ENCODE assay signal across 15 cellular contexts in genomic region chr12:105172037-105172436, GRCh38.
DNase-seq lines count a peak whose midpoint lies in the region; ATAC-seq, FAIRE-seq and TF ChIP-seq lines count a peak whose summit lies in the region.
"Had no signal": no experiment of that assay in that cellular context is flagged by ENCODE, and none has a peak within 500 bp of the region (broad histone marks: within the 10 kb centered on the region; RNA-seq: fewer than 3 reads in every experiment).

No MANE protein-coding gene starts in this region.

- intact Hi-C loops in CD4-positive, alpha-beta T cell (cut with DNase I, micrococcal nuclease): no loop called here
- intact Hi-C loops in vagina (cut with DNase I): no loop called here

- FAIRE-seq in H54 (lab: Jason Lieb, UNC): peak; percentile 58

- DNase-seq in CD4-positive, alpha-beta T cell: no peak
- DNase-seq in H54 (ENCODE audit: insufficient read length, low spot score) (no peak), mesothelial cell of epicardium (ENCODE audit: low spot score in 2 of 2, unreplicated experiment in 2 of 2) (no peak), DMS79 (lab: John Stamatoyannopoulos, UW) (no peak), vagina (ENCODE audit: extremely low spot score in 2 of 2) (no peak)
- DNase-seq in activated naive CD8-positive, alpha-beta T cell treated with anti-CD3 and anti-CD28 coated beads, Interleukin-2, amount 50 U/mL, for 24 hours: no peak
- no peak for DNase-seq in activated CD4-positive, alpha-beta T cell treated with anti-CD3 and anti-CD28 coated beads, Interleukin-2, amount 50 U/mL, for 1 hour
- DNase-seq: AML-193; CD4-positive, CD25-positive, alpha-beta regulatory T cell; KBM-7; NCI-H1092; NCI-H1694; NCI-H345; PC-9 had no signal

- no peak for TF ChIP-seq CTCF in CD4-positive, alpha-beta T cell (IDR thresholded peaks at IDR 0.05)
- TF ChIP-seq CTCF in mesothelial cell of epicardium (IDR thresholded peaks at IDR 0.05; ENCODE audit: unreplicated experiment) (peak; percentile 21), vagina (IDR thresholded peaks at IDR 0.05) (no peak)

- no peaks in the 10 kb centered on the region for H3K4me1 Mint-ChIP-seq in CD4-positive, alpha-beta T cell (ENCODE audit: low read depth)
- peaks cover 2% of the 10 kb centered on the region for H3K4me1 Mint-ChIP-seq in activated naive CD8-positive, alpha-beta T cell treated with anti-CD3 and anti-CD28 coated beads, Interleukin-2, amount 50 U/mL, for 24 hours
- no peaks in the 10 kb centered on the region for H3K4me1 Mint-ChIP-seq in mesothelial cell of epicardium

- no peaks in the 10 kb centered on the region for H3K4me1 ChIP-seq in vagina

- H3K27ac ChIP-seq in CD4-positive, alpha-beta T cell (ENCODE audit: low read depth, low read length): no peak overlapping the region
- no peak overlapping the region for H3K27ac ChIP-seq in vagina
- H3K27ac ChIP-seq: HL-60, PC-9 had no signal

- peaks cover 0 to 47% of the 10 kb centered on the region in 2 donors for H3K36me3 ChIP-seq in vagina

- H3K36me3 Mint-ChIP-seq in CD4-positive, alpha-beta T cell (ENCODE audit: low read depth): peaks cover 79% of the 10 kb centered on the region
- H3K36me3 Mint-ChIP-seq in activated naive CD8-positive, alpha-beta T cell treated with anti-CD3 and anti-CD28 coated beads, Interleukin-2, amount 50 U/mL, for 24 hours (ENCODE audit: low read depth): peaks cover 21% of the 10 kb centered on the region
- H3K36me3 Mint-ChIP-seq in mesothelial cell of epicardium: peaks cover 27% of the 10 kb centered on the region

- H3K4me3 Mint-ChIP-seq in CD4-positive, alpha-beta T cell: no peak overlapping the region
- no peak overlapping the region for H3K4me3 Mint-ChIP-seq in activated naive CD8-positive, alpha-beta T cell treated with anti-CD3 and anti-CD28 coated beads, Interleukin-2, amount 50 U/mL, for 24 hours
- H3K4me3 Mint-ChIP-seq in mesothelial cell of epicardium: no peak overlapping the region
- H3K4me3 Mint-ChIP-seq: CD4-positive, CD25-positive, alpha-beta regulatory T cell had no signal

- CTCF ChIA-PET in CD4-positive, alpha-beta T cell (lab: Charles Lee): no interaction called here

- H3K27ac Mint-ChIP-seq in CD4-positive, alpha-beta T cell: peak overlapping the region; percentile 78
- peak overlapping the region; percentile 40 for H3K27ac Mint-ChIP-seq in activated naive CD8-positive, alpha-beta T cell treated with anti-CD3 and anti-CD28 coated beads, Interleukin-2, amount 50 U/mL, for 24 hours
- no peak overlapping the region for H3K27ac Mint-ChIP-seq in mesothelial cell of epicardium

- H3K9me3 Mint-ChIP-seq in CD4-positive, alpha-beta T cell: no peaks in the 10 kb centered on the region
- H3K9me3 Mint-ChIP-seq in activated naive CD8-positive, alpha-beta T cell treated with anti-CD3 and anti-CD28 coated beads, Interleukin-2, amount 50 U/mL, for 24 hours: no peaks in the 10 kb centered on the region
- no peaks in the 10 kb centered on the region for H3K9me3 Mint-ChIP-seq in mesothelial cell of epicardium
- H3K9me3 Mint-ChIP-seq: CD4-positive, CD25-positive, alpha-beta regulatory T cell had no signal

- no peak for ATAC-seq in CD4-positive, alpha-beta T cell (ENCODE audit: poor library complexity)
- no peak for ATAC-seq in activated naive CD8-positive, alpha-beta T cell treated with anti-CD3 and anti-CD28 coated beads, Interleukin-2, amount 50 U/mL, for 24 hours

- no peaks in the 10 kb centered on the region for H3K9me3 ChIP-seq in CD4-positive, alpha-beta T cell (ENCODE audit: control insufficient read depth, low read length)
- H3K9me3 ChIP-seq in vagina: no peaks in the 10 kb centered on the region

- H3K27me3 Mint-ChIP-seq in CD4-positive, alpha-beta T cell: no peaks in the 10 kb centered on the region
- H3K27me3 Mint-ChIP-seq in activated naive CD8-positive, alpha-beta T cell treated with anti-CD3 and anti-CD28 coated beads, Interleukin-2, amount 50 U/mL, for 24 hours: no peaks in the 10 kb centered on the region
- no peaks in the 10 kb centered on the region for H3K27me3 Mint-ChIP-seq in mesothelial cell of epicardium (ENCODE audit: low read depth)
- H3K27me3 Mint-ChIP-seq: CD4-positive, CD25-positive, alpha-beta regulatory T cell had no signal

- POLR2A ChIA-PET in CD4-positive, alpha-beta T cell (lab: Charles Lee): no interaction called here

- H3K4me3 ChIP-seq in vagina: no peak overlapping the region
- H3K4me3 ChIP-seq: PC-9 had no signal

- TF ChIP-seq POLR2A in H54 (IDR thresholded peaks at IDR 0.05; ENCODE audit: low read depth, low read length): no peak
- TF ChIP-seq POLR2A in vagina (IDR thresholded peaks at IDR 0.05): no peak

- H3K27me3 ChIP-seq in CD4-positive, alpha-beta T cell (ENCODE audit: control insufficient read depth, insufficient read depth, low read length): no peaks in the 10 kb centered on the region
- H3K27me3 ChIP-seq in vagina: no peaks in the 10 kb centered on the region
